ENCODE assay signal across 12 cellular contexts in genomic region chr5:3091040-3091774, GRCh38.
DNase-seq lines count a peak whose midpoint lies in the region; ATAC-seq and TF ChIP-seq lines count a peak whose summit lies in the region.
"Had no signal": no experiment of that assay in that cellular context is flagged by ENCODE, and none has a peak within 500 bp of the region (broad histone marks: within the 10 kb centered on the region; RNA-seq: fewer than 3 reads in every experiment).

No MANE protein-coding gene starts in this region.

- 8% methylated on average over 11 of the region's 11 CpGs for WGBS in right cardiac atrium

- peak overlapping the region; percentile 99 for H3K27ac ChIP-seq in cardiac muscle cell
- no peak overlapping the region for H3K27ac ChIP-seq in right cardiac atrium (ENCODE audit: low read length)

- no peak for TF ChIP-seq CTCF in cardiac muscle cell (IDR thresholded peaks at IDR 0.05; ENCODE audit: low read depth, low read length)

- DNase-seq in cardiac muscle cell (ENCODE audit: low read depth in 1 of 2, low spot score in 1 of 2) (peak in 1 of 2 donors; percentile 85), cardiac septum (ENCODE audit: low spot score) (no peak), right cardiac atrium (no peak), OCI-M1 (lab: John Stamatoyannopoulos, UW) (no peak)
- DNase-seq in Jurkat, Clone E6-1 (ENCODE audit: low read depth, low spot score) = peak; percentile 69
- no peak for DNase-seq in stimulated activated naive CD4-positive, alpha-beta T cell treated with Interleukin-2 at 50 U/mL for 16 hours (lab: John Stamatoyannopoulos, UW)
- DNase-seq: CD8-positive, alpha-beta T cell; COR-L47; DMS153 had no signal

- no peaks in the 10 kb centered on the region for H3K36me3 ChIP-seq in cardiac muscle cell

- H3K4me1 ChIP-seq in cardiac muscle cell (ENCODE audit: low read depth) (peaks cover 31% of the 10 kb centered on the region), right cardiac atrium (ENCODE audit: control insufficient read depth, insufficient read depth, low read length) (no peaks in the 10 kb centered on the region)

- ATAC-seq in right cardiac atrium = peak; percentile 63 to 77
- no peak for ATAC-seq in GM21619 (IDR thresholded peaks at IDR 0.05; ENCODE audit: unreplicated experiment)
- ATAC-seq: CD8-positive, alpha-beta T cell; HCT116; HepG2 had no signal

- H3K27me3 ChIP-seq in cardiac muscle cell (no peaks in the 10 kb centered on the region), right cardiac atrium (ENCODE audit: control insufficient read depth, insufficient read depth) (no peaks in the 10 kb centered on the region)

- intact Hi-C loops in cardiac septum (cut with DNase I) (no loop called here), right cardiac atrium (cut with DNase I) (no loop called here)

- H3K4me3 ChIP-seq in cardiac muscle cell = no peak overlapping the region
- no peak overlapping the region for H3K4me3 ChIP-seq in Jurkat, Clone E6-1 (ENCODE audit: low read length)
- H3K4me3 ChIP-seq in right cardiac atrium (ENCODE audit: low read length) = no peak overlapping the region

- no peaks in the 10 kb centered on the region for H3K9me3 ChIP-seq in cardiac muscle cell (ENCODE audit: low read depth)
- peaks cover 2% of the 10 kb centered on the region for H3K9me3 ChIP-seq in right cardiac atrium (ENCODE audit: control insufficient read depth, low read length)
